Comparison of ENCODE assay signal across 8 cellular contexts in the genomic region with DNA sequence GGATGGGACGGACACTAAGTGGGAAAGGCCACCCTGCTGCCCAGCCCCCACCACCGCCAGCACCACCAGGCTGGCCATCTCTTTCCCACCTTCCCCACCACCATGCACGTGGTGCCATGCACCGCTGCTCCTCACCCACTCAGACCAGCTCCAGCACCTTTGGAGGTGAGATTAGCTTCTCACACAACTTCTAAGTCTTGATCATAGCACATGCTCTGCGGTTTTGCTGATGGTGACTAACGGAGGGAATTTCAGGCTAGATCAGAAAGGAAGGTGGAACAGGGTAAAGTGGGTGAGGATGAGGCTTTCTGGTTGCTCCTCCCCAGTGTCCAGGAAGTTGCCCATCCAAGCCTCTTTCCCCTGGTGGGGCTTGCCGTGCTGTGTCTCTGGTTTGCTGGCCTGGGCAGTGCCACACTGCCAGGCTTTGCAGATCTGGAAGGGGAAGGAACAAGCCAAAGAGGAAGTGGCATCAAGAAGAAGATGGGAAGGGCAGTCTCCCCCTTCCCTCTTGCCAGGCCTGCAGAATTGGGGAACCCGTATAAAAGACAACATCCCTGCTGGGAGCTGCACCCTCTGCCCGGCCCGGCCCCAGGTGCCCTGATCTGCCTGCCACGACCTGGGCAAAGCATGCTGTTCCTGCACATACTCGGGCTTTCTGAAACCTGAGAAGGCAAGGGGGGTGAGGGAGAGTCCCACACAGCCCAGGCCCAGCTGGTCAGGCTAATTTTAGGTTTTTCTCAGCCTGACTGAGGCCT. TPM values are rescaled to one million over a fixed set of nuclear protein-coding genes. Genes with fewer than 3 reads are reported as not detected.
DNase-seq lines count a peak whose midpoint lies in the region; ATAC-seq and TF ChIP-seq lines count a peak whose summit lies in the region.

No MANE protein-coding gene starts in this region.

- no peaks in the 10 kb centered on the region for H3K27me3 ChIP-seq in heart left ventricle
- no peaks in the 10 kb centered on the region for H3K27me3 ChIP-seq in thymus (ENCODE audit: control insufficient read depth, insufficient read depth)
- H3K27me3 ChIP-seq in tibial nerve, result no peaks in the 10 kb centered on the region

- H3K27ac Mint-ChIP-seq in T-cell, result peak overlapping the region; percentile 47 to 55

- peak overlapping the region in 10 of 12 donors; percentile 24 to 92 (median 54) for H3K27ac ChIP-seq in heart left ventricle
- H3K27ac ChIP-seq in thymus (ENCODE audit: low read depth), result peak overlapping the region; percentile 9
- peak overlapping the region in 2 of 4 donors; percentile 52 to 60 for H3K27ac ChIP-seq in tibial nerve

- H3K4me3 Mint-ChIP-seq in T-cell, result peak overlapping the region in 1 of 3 donors; percentile 37

- H3K36me3 Mint-ChIP-seq in T-cell, result no peaks in the 10 kb centered on the region

- CTCF ChIA-PET in T-cell (lab: Charles Lee), result no interaction called here

- no peaks in the 10 kb centered on the region for H3K27me3 Mint-ChIP-seq in T-cell

- peak; percentile 65 for ATAC-seq in GM19397 (IDR thresholded peaks at IDR 0.05; ENCODE audit: unreplicated experiment)
- ATAC-seq in HG03354 (IDR thresholded peaks at IDR 0.05; ENCODE audit: poor library complexity, severe bottlenecking, unreplicated experiment), result peak; percentile 65
- peak in 3 of 4 experiments; percentile 9 to 63 (median 46) for ATAC-seq in T-cell (replicated peaks in 1 of 4)
- ATAC-seq in heart left ventricle, result peak; percentile 75 to 84 (median 80)

- H3K4me1 ChIP-seq in heart left ventricle (peaks cover 0 to 66% (median under 1%) of the 10 kb centered on the region in 12 donors), thymus (ENCODE audit: control insufficient read depth, insufficient read depth, low read length) (peaks cover 25% of the 10 kb centered on the region), tibial nerve (peaks cover 0 to 10% (median 2%) of the 10 kb centered on the region in 4 donors)

- H3K4me3 ChIP-seq in heart left ventricle (no peak overlapping the region), thymus (ENCODE audit: low read length) (no peak overlapping the region), tibial nerve (no peak overlapping the region)

- DNase-seq in ELR (ENCODE audit: low read depth) (peak; percentile 36), T-cell (no peak), heart left ventricle (peak; percentile 51 to 73 (median 59)), G401 (ENCODE audit: low spot score) (no peak), tibial nerve (ENCODE audit: low spot score in 2 of 2) (no peak)

- TF ChIP-seq CTCF in heart left ventricle (IDR thresholded peaks at IDR 0.05) (no peak), tibial nerve (IDR thresholded peaks at IDR 0.05) (no peak)

- intact Hi-C loops in heart left ventricle (cut with DNase I), result no loop called here

- H3K9me3 ChIP-seq in heart left ventricle (no peaks in the 10 kb centered on the region), thymus (ENCODE audit: control insufficient read depth) (no peaks in the 10 kb centered on the region), tibial nerve (no peaks in the 10 kb centered on the region)

- no peaks in the 10 kb centered on the region for H3K9me3 Mint-ChIP-seq in T-cell

- H3K36me3 ChIP-seq in heart left ventricle (no peaks in the 10 kb centered on the region), thymus (ENCODE audit: control insufficient read depth, insufficient read depth) (no peaks in the 10 kb centered on the region), tibial nerve (no peaks in the 10 kb centered on the region)

- in situ Hi-C loops in G401 (cut with HindIII; ENCODE audit: low sequenced_read_pairs), result no loop called here

- 55 to 63% (median 59%) methylated on average over 11 to 12 of the region's 12 CpGs for WGBS in heart left ventricle, 4 donors
- WGBS in thymus, result 60% methylated on average over 12 of the region's 12 CpGs
- WGBS in tibial nerve, 2 donors, result 65 to 66% methylated on average over 12 of the region's 12 CpGs

- peaks cover 63 to 73% (median 67%) of the 10 kb centered on the region in 3 donors for H3K4me1 Mint-ChIP-seq in T-cell

- no peak for TF ChIP-seq POLR2A in heart left ventricle (IDR thresholded peaks at IDR 0.05)
- no peak for TF ChIP-seq POLR2A in tibial nerve (IDR thresholded peaks at IDR 0.05)

- POLR2A ChIA-PET in T-cell (lab: Charles Lee), result interaction anchor here in 1 of 2 donors (0.7 kb wide), 1 partner anchor 54 kb away, joined by 3 read pairs; no protein-coding TSS in a partner anchor

- TF ChIP-seq EP300 in tibial nerve (IDR thresholded peaks at IDR 0.05), result peak in 1 of 2 donors; percentile 67

RNA-seq across cellular contexts. Expression of a gene that starts 44.3 kb away (rescaled TPM):
- 100 to 1,000 TPM in 1 of 5 donors, 10 to 100 TPM in 4; 91.7 to 102 (median 96.7) TPM for total RNA-seq in T-cell
- 10 to 100 TPM; 64.3 to 99.2 (median 84.8) TPM for total RNA-seq in heart left ventricle
- 10 to 100 TPM; 28.6 to 48.7 TPM for polyA plus RNA-seq in heart left ventricle
- polyA plus RNA-seq in thymus, result 49.2 TPM
- 27.7 and 28.1 TPM in 2 replicates for total RNA-seq in G401 (2014; rRNA removed; shearing (Covaris generic))
- 10 to 100 TPM; 60.0 to 82.2 (median 69.7) TPM for total RNA-seq in tibial nerve

Comparison
In these comparisons a context has a peak if more than half of its experiments do, and no peak if none do; other contexts are left out.
1. DNase-seq: peak in ELR (single experiment) and heart left ventricle (5 of 5); none in T-cell (0 of 34), G401 (single experiment) and tibial nerve (0 of 2).
2. Peak in every context shown above with its lines, with median percentiles within 50 percentile points of each other: ATAC-seq.